In genomic region chr2:177284531-177284930, GRCh38 we compare ENCODE assay signal across 18 cellular contexts. TPM values are rescaled to one million over a fixed set of nuclear protein-coding genes. Genes with fewer than 3 reads are reported as not detected.
DNase-seq lines count a peak whose midpoint lies in the region; ATAC-seq, FAIRE-seq and TF ChIP-seq lines count a peak whose summit lies in the region.
"Had no signal": no experiment of that assay in that cellular context is flagged by ENCODE, and none has a peak within 500 bp of the region (broad histone marks: within the 10 kb centered on the region; RNA-seq: fewer than 3 reads in every experiment).

No MANE protein-coding gene starts in this region.

- DNase-seq in A673 (ENCODE audit: low spot score) (peak; percentile 17), D721Med (ENCODE audit: insufficient read length, low spot score) (peak; percentile 37), NCI-H82 treated with DMSO at 0.1 percent for 48 hours (lab: John Stamatoyannopoulos, UW; ENCODE audit: unreplicated experiment) (peak; percentile 90), type B pancreatic cell (ENCODE audit: extremely low spot score, unreplicated experiment) (no peak), foreskin keratinocyte (no peak)
- DNase-seq: 8988T; C1 segment of cervical spinal cord; Caco-2; CD4-positive, CD25-positive, alpha-beta regulatory T cell; GF-D8; GOT3; H7; HFFc6 had no signal

- no peak for TF ChIP-seq CTCF in A673 (conservative IDR thresholded peaks at IDR 0.05; ENCODE audit: low read depth, low read length)
- TF ChIP-seq CTCF in D721Med (IDR thresholded peaks at IDR 0.05; ENCODE audit: insufficient read depth, missing control alignments): no peak
- TF ChIP-seq CTCF in type B pancreatic cell (conservative IDR thresholded peaks at IDR 0.05): no peak
- no peak for TF ChIP-seq CTCF in foreskin keratinocyte (conservative IDR thresholded peaks at IDR 0.05)

- H3K36me3 Mint-ChIP-seq in type B pancreatic cell: no peaks in the 10 kb centered on the region

- no peak overlapping the region for H3K4me3 Mint-ChIP-seq in type B pancreatic cell
- H3K4me3 Mint-ChIP-seq: B cell; CD4-positive, CD25-positive, alpha-beta regulatory T cell; HFFc6 had no signal

- CTCF ChIA-PET in A673 (lab: Charles Lee): no interaction called here

- H3K4me3 ChIP-seq in A673 (ENCODE audit: low read depth, low read length, poor library complexity, severe bottlenecking): no peak overlapping the region
- no peak overlapping the region for H3K4me3 ChIP-seq in esophagus (ENCODE audit: low read depth in 1 of 2, low read length in 2 of 2)

- BruUV-seq in A673 (replicated peaks; lab: Mats Ljungman, UMichigan): no TSS peak

- no peaks in the 10 kb centered on the region for H3K9me3 Mint-ChIP-seq in type B pancreatic cell
- H3K9me3 Mint-ChIP-seq: HFFc6 had no signal

- H3K27ac ChIP-seq in A673 (ENCODE audit: low read depth, low read length, poor library complexity, severe bottlenecking) (no peak overlapping the region), esophagus (ENCODE audit: low read depth in 2 of 2, low read length in 1 of 2) (peak overlapping the region; percentile 23 to 60), foreskin keratinocyte (no peak overlapping the region)

- WGBS in esophagus, 2 donors: 89 to 91% methylated on average over 3 of the region's 3 CpGs

- no peaks in the 10 kb centered on the region for H3K9me3 ChIP-seq in A673 (ENCODE audit: low read depth, low read length, poor library complexity, severe bottlenecking)
- H3K9me3 ChIP-seq in esophagus (ENCODE audit: control insufficient read depth in 2 of 2, insufficient read depth in 1 of 2, low read depth in 1 of 2, low read length in 1 of 2): no peaks in the 10 kb centered on the region
- H3K9me3 ChIP-seq: Caco-2 had no signal

- no peak overlapping the region for H3K27ac Mint-ChIP-seq in type B pancreatic cell
- H3K27ac Mint-ChIP-seq: B cell; CD4-positive, CD25-positive, alpha-beta regulatory T cell; HFFc6 had no signal

- H3K27me3 ChIP-seq in A673 (replicated peaks; ENCODE audit: insufficient read depth, low read depth, low read length, poor library complexity): no peaks in the 10 kb centered on the region
- no peaks in the 10 kb centered on the region for H3K27me3 ChIP-seq in esophagus (ENCODE audit: control insufficient read depth in 1 of 2, insufficient read depth in 2 of 2, low read length in 2 of 2)
- H3K27me3 ChIP-seq in foreskin keratinocyte: no peaks in the 10 kb centered on the region

- no peak for FAIRE-seq in D721Med (lab: Jason Lieb, UNC)

- H3K4me1 ChIP-seq in A673 (ENCODE audit: insufficient read depth, low read length, poor library complexity, severe bottlenecking) (peaks cover 40% of the 10 kb centered on the region), esophagus (ENCODE audit: control insufficient read depth in 2 of 2, insufficient read depth in 2 of 2, low read length in 1 of 2) (peaks cover 2 to 9% of the 10 kb centered on the region in 2 donors), foreskin keratinocyte (no peaks in the 10 kb centered on the region)

- intact Hi-C loops in A673 (cut with micrococcal nuclease; ENCODE audit: unreplicated experiment): no loop called here

- no peaks in the 10 kb centered on the region for H3K27me3 Mint-ChIP-seq in type B pancreatic cell
- H3K27me3 Mint-ChIP-seq: B cell; CD4-positive, CD25-positive, alpha-beta regulatory T cell had no signal

- POLR2A ChIA-PET in A673 (lab: Charles Lee; ENCODE audit: low non-redundant PET): interaction anchor here (0.6 kb wide), 1 partner anchor 9 kb away, joined by 3 read pairs; no protein-coding TSS in a partner anchor

- H3K36me3 ChIP-seq in A673 (ENCODE audit: insufficient read depth, low read length, poor library complexity, severe bottlenecking) (no peaks in the 10 kb centered on the region), esophagus (ENCODE audit: control insufficient read depth in 2 of 2, insufficient read depth in 2 of 2, low read length in 1 of 2) (peaks cover 0 to 2% of the 10 kb centered on the region in 2 donors)

- H3K4me1 Mint-ChIP-seq in type B pancreatic cell (ENCODE audit: unreplicated experiment): peaks cover 21% of the 10 kb centered on the region

- ATAC-seq in HG03196 (IDR thresholded peaks at IDR 0.05; ENCODE audit: unreplicated experiment): no peak
- ATAC-seq in foreskin keratinocyte: no peak
- ATAC-seq in HG02588 (IDR thresholded peaks at IDR 0.05; ENCODE audit: unreplicated experiment): no peak
- ATAC-seq: HCT116 had no signal

RNA-seq across cellular contexts. Expression of gene NFE2L2, which starts 20.0 kb away (rescaled TPM):
- total RNA-seq in A673 (2021) (72.7 and 80.0 TPM in 2 replicates), type B pancreatic cell (ENCODE audit: low replicate concordance) (74.7 and 95.0 TPM in 2 replicates), foreskin keratinocyte (85.0 TPM in 2 replicates)
- polyA plus RNA-seq in esophagus (100 to 1,000 TPM in 1 of 2 donors, 10 to 100 TPM in 1; 91.9 to 155 TPM), foreskin keratinocyte (47.1 and 59.4 TPM in 2 replicates)

Comparison
In these comparisons a context has a peak if more than half of its experiments do, and no peak if none do; other contexts are left out.
1. DNase-seq: peak in A673 (single experiment), D721Med (single experiment) and NCI-H82 treated with DMSO at 0.1 percent for 48 hours (single experiment); none in type B pancreatic cell (single experiment) and foreskin keratinocyte (0 of 2).
2. H3K27ac ChIP-seq: peak in esophagus (2 of 2); none in A673 (single experiment) and foreskin keratinocyte (single experiment).